In genomic region chr13:99731747-99732146, GRCh38 we compare ENCODE assay signal across 25 cellular contexts.
DNase-seq lines count a peak whose midpoint lies in the region; ATAC-seq and TF ChIP-seq lines count a peak whose summit lies in the region.
"Had no signal": no experiment of that assay in that cellular context is flagged by ENCODE, and none has a peak within 500 bp of the region (broad histone marks: within the 10 kb centered on the region; RNA-seq: fewer than 3 reads in every experiment).

No MANE protein-coding gene starts in this region.

- H3K56ac ChIP-seq in mesendoderm (ENCODE audit: low read length), result peak overlapping the region; percentile 47

- no peaks in the 10 kb centered on the region for H3K9me3 Mint-ChIP-seq in CD4-positive, CD25-positive, alpha-beta regulatory T cell
- H3K9me3 Mint-ChIP-seq: CD8-positive, alpha-beta memory T cell; HFFc6 had no signal

- H2AK5ac ChIP-seq in mesendoderm (ENCODE audit: low read length), result no peak overlapping the region

- no peaks in the 10 kb centered on the region for H3K79me1 ChIP-seq in mesendoderm (ENCODE audit: low read length)

- no peak overlapping the region for H4K5ac ChIP-seq in mesendoderm (ENCODE audit: low read length)

- peak overlapping the region in 2 of 3 donors; percentile 3 to 48 for H3K27ac Mint-ChIP-seq in CD4-positive, CD25-positive, alpha-beta regulatory T cell
- H3K27ac Mint-ChIP-seq: HFFc6 had no signal

- H3K36me3 Mint-ChIP-seq in CD4-positive, CD25-positive, alpha-beta regulatory T cell, result peaks cover 9% of the 10 kb centered on the region

- peaks cover 0 to 8% (median 0%) of the 10 kb centered on the region in 4 donors for H3K4me1 Mint-ChIP-seq in CD4-positive, CD25-positive, alpha-beta regulatory T cell
- H3K4me1 Mint-ChIP-seq: CD8-positive, alpha-beta memory T cell had no signal

- no peak overlapping the region for H2BK120ac ChIP-seq in mesendoderm (ENCODE audit: low read depth, low read length)

- no peaks in the 10 kb centered on the region for H3K27me3 ChIP-seq in CD4-positive, CD25-positive, alpha-beta regulatory T cell (ENCODE audit: control insufficient read depth, insufficient read depth, low read length)
- H3K27me3 ChIP-seq in mesendoderm (ENCODE audit: insufficient read depth, low read length, poor library complexity), result no peaks in the 10 kb centered on the region
- H3K27me3 ChIP-seq in sigmoid colon, result no peaks in the 10 kb centered on the region
- H3K27me3 ChIP-seq: BLaER1 treated with 17β-estradiol and CSF1 and Interleukin-3, amounts not matched to agents 10 nM and 100 nM had no signal

- no peaks in the 10 kb centered on the region for H3K27me3 Mint-ChIP-seq in CD4-positive, CD25-positive, alpha-beta regulatory T cell
- H3K27me3 Mint-ChIP-seq: CD8-positive, alpha-beta memory T cell had no signal

- no CpG with 5 or more reads among the region's 4 CpGs for WGBS in mesendoderm (ENCODE audit: extremely low coverage, insufficient coverage, low lambda C conversion rate)
- WGBS in sigmoid colon, 2 donors, result 82 to 87% methylated on average over 4 of the region's 4 CpGs

- no peak overlapping the region for H3K18ac ChIP-seq in mesendoderm (ENCODE audit: low read length)

- intact Hi-C loops in sigmoid colon (cut with DNase I), result no loop called here

- in situ Hi-C loops in G401 (cut with HindIII; ENCODE audit: low sequenced_read_pairs), result no loop called here

- no peak for TF ChIP-seq EP300 in sigmoid colon (IDR thresholded peaks at IDR 0.05)

- H3K9me3 ChIP-seq in CD4-positive, CD25-positive, alpha-beta regulatory T cell (ENCODE audit: control insufficient read depth in 2 of 2, low read length in 2 of 2), result no peaks in the 10 kb centered on the region
- no peaks in the 10 kb centered on the region for H3K9me3 ChIP-seq in sigmoid colon
- H3K9me3 ChIP-seq: BLaER1 treated with 17β-estradiol and CSF1 and Interleukin-3, amounts not matched to agents 10 nM and 100 nM had no signal

- no peak overlapping the region for H3K9ac ChIP-seq in mesendoderm (ENCODE audit: low read length)
- H3K9ac ChIP-seq: BLaER1 treated with 17β-estradiol and CSF1 and Interleukin-3, amounts not matched to agents 10 nM and 100 nM; KMS-11 had no signal

- no peak overlapping the region for H2BK15ac ChIP-seq in mesendoderm (replicated peaks; ENCODE audit: low read depth)

- no peak overlapping the region for H3K4me2 ChIP-seq in mesendoderm (ENCODE audit: low read length)
- H3K4me2 ChIP-seq: BLaER1 treated with 17β-estradiol and CSF1 and Interleukin-3, amounts not matched to agents 10 nM and 100 nM; KMS-11 had no signal

- ATAC-seq in CD4-positive, CD25-positive, alpha-beta regulatory T cell (ENCODE audit: low read depth in 2 of 2), result no peak
- ATAC-seq: Panc1 had no signal

- H3K4ac ChIP-seq in mesendoderm (ENCODE audit: low read depth, low read length), result no peak overlapping the region

- DNase-seq in CD4-positive, CD25-positive, alpha-beta regulatory T cell, result no peak
- DNase-seq in G401 (ENCODE audit: low spot score) (peak; percentile 40), NCI-H69 (lab: John Stamatoyannopoulos, UW) (peak; percentile 61), mesendoderm (peak; percentile 79), sigmoid colon (no peak), globus pallidus (ENCODE audit: low spot score) (no peak), GM19238 (ENCODE audit: insufficient read length, low spot score) (no peak)
- DNase-seq: Calu3; CD8-positive, alpha-beta memory T cell; DMS153; GF-D8; H7; HFFc6; NCI-H1105; NCI-H1694; NCI-H2081; NCI-H2171; NCI-H345; NCI-H526; NK-92 treated with Interleukin-12 subunit alpha and Interleukin-12 subunit beta, amount 100 ng/mL, for 24 hours; T-helper 1 cell had no signal

- H2BK5ac ChIP-seq in mesendoderm (ENCODE audit: low read length), result no peak overlapping the region

- no peak for TF ChIP-seq CTCF in sigmoid colon (IDR thresholded peaks at IDR 0.05)

- H3K27ac ChIP-seq in CD4-positive, CD25-positive, alpha-beta regulatory T cell (ENCODE audit: insufficient read depth, low read length, poor library complexity, severe bottlenecking), result no peak overlapping the region
- H3K27ac ChIP-seq in mesendoderm (ENCODE audit: low read depth, low read length) (no peak overlapping the region), sigmoid colon (no peak overlapping the region)
- H3K27ac ChIP-seq: BLaER1 treated with 17β-estradiol and CSF1 and Interleukin-3, amounts not matched to agents 10 nM and 100 nM; HL-60; KMS-11 had no signal

- H4K8ac ChIP-seq in mesendoderm (ENCODE audit: low read depth, low read length), result no peak overlapping the region

- no peaks in the 10 kb centered on the region for H3K36me3 ChIP-seq in CD4-positive, CD25-positive, alpha-beta regulatory T cell (ENCODE audit: control insufficient read depth, insufficient read depth, low read length)
- H3K36me3 ChIP-seq in mesendoderm (ENCODE audit: control insufficient read depth, insufficient read depth, low read length) (no peaks in the 10 kb centered on the region), sigmoid colon (no peaks in the 10 kb centered on the region)
- H3K36me3 ChIP-seq: BLaER1 treated with 17β-estradiol and CSF1 and Interleukin-3, amounts not matched to agents 10 nM and 100 nM had no signal

- H3K4me3 Mint-ChIP-seq in CD4-positive, CD25-positive, alpha-beta regulatory T cell, result no peak overlapping the region
- H3K4me3 Mint-ChIP-seq: CD8-positive, alpha-beta memory T cell; HFFc6 had no signal

- H3K4me1 ChIP-seq in CD4-positive, CD25-positive, alpha-beta regulatory T cell (ENCODE audit: control insufficient read depth, insufficient read depth, low read length, poor library complexity, severe bottlenecking), result no peaks in the 10 kb centered on the region
- peaks cover 2% of the 10 kb centered on the region for H3K4me1 ChIP-seq in mesendoderm (ENCODE audit: control insufficient read depth, low read depth, low read length)
- no peaks in the 10 kb centered on the region for H3K4me1 ChIP-seq in sigmoid colon

- no peak for TF ChIP-seq POLR2A in sigmoid colon (IDR thresholded peaks at IDR 0.05)

- H3K79me2 ChIP-seq in mesendoderm (ENCODE audit: control insufficient read depth, insufficient read depth, low read length), result no peaks in the 10 kb centered on the region

- H3K4me3 ChIP-seq in CD4-positive, CD25-positive, alpha-beta regulatory T cell (ENCODE audit: low read depth, low read length), result no peak overlapping the region
- H3K4me3 ChIP-seq in mesendoderm (ENCODE audit: low read length), result no peak overlapping the region
- H3K4me3 ChIP-seq in sigmoid colon, result no peak overlapping the region
- H3K4me3 ChIP-seq: BLaER1 treated with 17β-estradiol and CSF1 and Interleukin-3, amounts not matched to agents 10 nM and 100 nM had no signal

- H3K23ac ChIP-seq in mesendoderm (ENCODE audit: low read length), result no peak overlapping the region

Comparison
In these comparisons a context has a peak if more than half of its experiments do, and no peak if none do; other contexts are left out.
1. DNase-seq: peak in G401 (single experiment), NCI-H69 (single experiment) and mesendoderm (single experiment); none in CD4-positive, CD25-positive, alpha-beta regulatory T cell (0 of 3), sigmoid colon (single experiment), globus pallidus (single experiment) and GM19238 (single experiment).